8 cellular contexts compared by ENCODE assay signal in genomic region chr2:131527131-131528001, GRCh38. TPM values are rescaled to one million over a fixed set of nuclear protein-coding genes. Genes with fewer than 3 reads are reported as not detected.
A peak's percentile ranks its signal among the peaks of the same experiment; 100 is the strongest.
DNase-seq lines count a peak whose midpoint lies in the region; ATAC-seq, FAIRE-seq and TF ChIP-seq lines count a peak whose summit lies in the region.
"Not testable (repeated sequence)": the region's sequence is repeated elsewhere in the genome, so short reads cannot be mapped to it uniquely, and the experiment has no call there.

TSS of gene CCDC74A (plus strand) at chr2:131527888. CDS start at chr2:131527971, 83 bp downstream.

- H3F3A ChIP-seq in MM.1S (ENCODE audit: insufficient read depth, low read length) = not testable (repeated sequence)

- peak; percentile 64 for DNase-seq in MM.1S
- peak; percentile 14 to 19 for DNase-seq in SJCRH30
- peak; percentile 73 for DNase-seq in activated T-helper 9 cell treated with anti-CD3 and anti-CD28 coated beads, Interleukin-2, amount 50 U/mL, for 16 hours (ENCODE audit: low read depth)
- peak; percentile 5 for DNase-seq in fibroblast of the conjunctiva (ENCODE audit: low read depth)
- DNase-seq in stimulated activated naive CD4-positive, alpha-beta T cell treated with Interleukin-2 at 50 U/mL for 16 hours (lab: John Stamatoyannopoulos, UW) = peak; percentile 74

- H3K36me3 ChIP-seq in MM.1S (replicated peaks; ENCODE audit: insufficient read depth, low read length); SJCRH30; neutrophil: not testable (repeated sequence)

- H3K9ac ChIP-seq in MM.1S (ENCODE audit: low read length) = peak within 1 kb of the TSS; percentile 49; the same call in 1 of the 2 replicates

- FAIRE-seq in G401.6 (lab: Jason Lieb, UNC) = peak; percentile 78

- H4K20me1 ChIP-seq in MM.1S (ENCODE audit: insufficient read depth, low read length) = not testable (repeated sequence)

- not testable (repeated sequence) for TF ChIP-seq CTCF in MM.1S (IDR thresholded peaks at IDR 0.05; ENCODE audit: low read length); neutrophil (IDR thresholded peaks at IDR 0.05)

- not testable (repeated sequence) for H3K79me2 ChIP-seq in MM.1S (ENCODE audit: low read length)

- not testable (repeated sequence) for H3K9me3 ChIP-seq in MM.1S (replicated peaks; ENCODE audit: insufficient read depth, low read length); SJCRH30 (replicated peaks); neutrophil

- peaks cover 12% of the 10 kb centered on the region for H3K4me1 ChIP-seq in MM.1S (ENCODE audit: low read length)
- H3K4me1 ChIP-seq in SJCRH30; neutrophil (ENCODE audit: control insufficient read depth in 1 of 2, insufficient read depth in 1 of 2, low read depth in 1 of 2, low read length in 1 of 2): not testable (repeated sequence)

- peak within 1 kb of the TSS; percentile 16; the same call in 1 of the 2 replicates for H3K27ac ChIP-seq in MM.1S (ENCODE audit: low read length)
- H3K27ac ChIP-seq in SJCRH30, neutrophil: not testable (repeated sequence)

- H3K9me2 ChIP-seq in MM.1S (replicated peaks; ENCODE audit: insufficient read depth, low read length) = not testable (repeated sequence)

- H3K27me3 ChIP-seq in MM.1S (replicated peaks; ENCODE audit: insufficient read depth, low read length); SJCRH30: not testable (repeated sequence)
- H3K27me3 ChIP-seq in neutrophil = peaks cover 50% of the 10 kb centered on the region

- H2AFZ ChIP-seq in MM.1S (ENCODE audit: low read length) = peak within 1 kb of the TSS; percentile 58; the same call in 1 of the 2 replicates

- H3K4me3 ChIP-seq in MM.1S (ENCODE audit: low read length) (peak within 1 kb of the TSS; percentile 53), neutrophil (ENCODE audit: low read depth in 1 of 2, low read length in 1 of 2) (peak within 1 kb of the TSS; percentile 18 to 20)
- H3K4me3 ChIP-seq in SJCRH30 = not testable (repeated sequence)

- peak within 1 kb of the TSS; percentile 57; the same call in 1 of the 2 replicates for H3K4me2 ChIP-seq in MM.1S (ENCODE audit: low read depth, low read length)

- peak; percentile 90 for ATAC-seq in HG02571 (IDR thresholded peaks at IDR 0.05; ENCODE audit: unreplicated experiment)

RNA-seq across cellular contexts. Expression of gene CCDC74A, which starts in this region (rescaled TPM):
- 0.13 TPM in 1 of 2 replicates, not detected in the other for total RNA-seq in SJCRH30 (2014; rRNA removed; shearing (Covaris generic))

Comparison
In these comparisons a context has a peak if more than half of its experiments do, and no peak if none do; other contexts are left out.
1. Peak in DNase-seq in SJCRH30; RNA of the gene not detected or under 1 TPM.
2. DNase-seq: peak in every context shown above with its lines; median percentile 74 in stimulated activated naive CD4-positive, alpha-beta T cell treated with Interleukin-2 at 50 U/mL for 16 hours; 73 in activated T-helper 9 cell treated with anti-CD3 and anti-CD28 coated beads, Interleukin-2, amount 50 U/mL, for 16 hours; 64 in MM.1S; 16 in SJCRH30; 5 in fibroblast of the conjunctiva.